ENCODE assay signal across 8 cellular contexts in the genomic region with DNA sequence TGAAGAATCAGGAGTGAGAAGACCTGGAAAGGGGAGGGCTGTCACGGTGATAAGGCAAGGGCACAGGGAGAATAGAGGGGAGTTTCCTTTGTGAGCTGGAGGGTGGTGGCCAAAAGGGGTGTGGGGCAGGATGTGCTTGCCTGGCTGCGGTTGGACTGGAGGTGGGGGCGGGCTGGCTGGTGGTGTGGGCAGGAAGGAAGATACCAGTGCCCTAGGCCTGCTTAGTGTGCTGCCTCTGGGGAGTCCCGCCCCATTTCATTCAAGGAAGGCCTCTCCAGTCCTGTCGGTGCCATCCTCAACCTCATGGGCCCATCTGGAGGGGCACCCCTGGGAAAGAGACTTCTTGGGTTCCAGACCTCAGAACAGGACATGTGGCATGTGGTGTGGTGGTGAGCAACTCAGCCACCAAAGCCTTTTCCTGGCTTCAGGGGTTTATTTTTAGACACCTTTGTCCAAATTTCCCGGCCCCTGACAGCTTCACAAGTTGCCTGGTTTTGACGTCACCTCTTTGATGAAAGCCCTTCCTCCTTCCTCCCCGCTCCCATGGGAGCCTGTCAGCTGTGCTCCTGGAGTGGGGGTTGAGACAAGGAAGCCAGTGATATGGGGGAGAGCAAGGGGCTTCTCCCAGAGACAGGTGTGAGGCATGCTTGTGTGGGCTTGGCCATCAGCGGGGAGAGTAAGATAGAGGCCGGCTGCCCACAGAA. TPM values are rescaled to one million over a fixed set of nuclear protein-coding genes. Genes with fewer than 3 reads are reported as not detected.
DNase-seq lines count a peak whose midpoint lies in the region; ATAC-seq and TF ChIP-seq lines count a peak whose summit lies in the region.

No MANE protein-coding gene starts in this region.

- no peaks in the 10 kb centered on the region for H3K79me2 ChIP-seq in PC-3 (ENCODE audit: low read length)

- H3K27me3 ChIP-seq in PC-3 (ENCODE audit: low read length), result no peaks in the 10 kb centered on the region
- H3K27me3 ChIP-seq in right atrium auricular region, result no peaks in the 10 kb centered on the region
- no peaks in the 10 kb centered on the region for H3K27me3 ChIP-seq in HAP-1 (ENCODE audit: low read depth)

- no peak overlapping the region for H3K4me2 ChIP-seq in PC-3 (ENCODE audit: low read length)

- no peaks in the 10 kb centered on the region for H4K20me1 ChIP-seq in PC-3 (ENCODE audit: low read length)

- H3K4me3 ChIP-seq in PC-3 (ENCODE audit: low read length) (no peak overlapping the region), right atrium auricular region (no peak overlapping the region), HAP-1 (no peak overlapping the region)

- peaks cover 26% of the 10 kb centered on the region for H3K4me1 ChIP-seq in PC-3 (ENCODE audit: insufficient read depth, low read length)
- H3K4me1 ChIP-seq in right atrium auricular region, result peaks cover 0 to 81% of the 10 kb centered on the region in 2 donors
- H3K4me1 ChIP-seq in HAP-1, result no peaks in the 10 kb centered on the region

- no peaks in the 10 kb centered on the region for H3F3A ChIP-seq in PC-3 (ENCODE audit: low read length, unreplicated experiment)

- intact Hi-C loops in PC-3 (cut with micrococcal nuclease), result no loop called here

- in situ Hi-C loops in HAP-1 (cut with MboI; ENCODE audit: low sequenced_read_pairs), result no loop called here

- H3K9ac ChIP-seq in PC-3 (ENCODE audit: low read length), result no peak overlapping the region

- no peak overlapping the region for H2AFZ ChIP-seq in PC-3 (ENCODE audit: low read length)

- CTCF ChIA-PET in PC-3 (lab: Charles Lee), result interaction anchor here (0.6 kb wide), 2 partner anchors 456 to 726 kb away, joined by 8 to 10 read pairs; no protein-coding TSS in a partner anchor

- DNase-seq in A172 (ENCODE audit: low spot score) (peak; percentile 91), PC-3 (peak; percentile 48), right atrium auricular region (ENCODE audit: low spot score) (no peak), HAP-1 (ENCODE audit: low spot score in 2 of 2) (no peak)
- DNase-seq in activated effector memory CD4-positive, alpha-beta T cell treated with anti-CD3 and anti-CD28 coated beads, Interleukin-2, amount 50 U/mL, for 16 hours, result peak; percentile 93
- peak; percentile 59 to 76 for DNase-seq in stimulated activated CD4-positive, alpha-beta T cell treated with anti-CD3 and anti-CD28 coated beads, Interleukin-4, amount 100 ng/mL, for 48 hours (ENCODE audit: low read depth in 2 of 2)

- H3K9me2 ChIP-seq in PC-3 (replicated peaks; ENCODE audit: low read length), result no peaks in the 10 kb centered on the region

- TF ChIP-seq CTCF in PC-3 (conservative IDR thresholded peaks at IDR 0.05; ENCODE audit: low read depth, low read length) (no peak), right atrium auricular region (IDR thresholded peaks at IDR 0.05) (no peak)

- H3K9me3 ChIP-seq in PC-3 (ENCODE audit: low read length) (no peaks in the 10 kb centered on the region), right atrium auricular region (no peaks in the 10 kb centered on the region), HAP-1 (no peaks in the 10 kb centered on the region)

- POLR2A ChIA-PET in PC-3 (lab: Charles Lee; ENCODE audit: unreplicated experiment), result no interaction called here

- H3K36me3 ChIP-seq in PC-3 (ENCODE audit: low read depth, low read length), result peaks cover 16% of the 10 kb centered on the region; the same call in 1 of the 2 replicates
- H3K36me3 ChIP-seq in right atrium auricular region, result peaks cover 13% of the 10 kb centered on the region
- H3K36me3 ChIP-seq in HAP-1 (replicated peaks), result peaks cover 23% of the 10 kb centered on the region

- peak overlapping the region; percentile 17; the same call in 1 of the 2 replicates for H3K27ac ChIP-seq in PC-3 (ENCODE audit: low read length)
- H3K27ac ChIP-seq in right atrium auricular region, result peak overlapping the region; percentile 78 to 84

- ATAC-seq in GM21737 (IDR thresholded peaks at IDR 0.05; ENCODE audit: unreplicated experiment) (peak; percentile 51), PC-3 (peak; percentile 53), HG03139 (IDR thresholded peaks at IDR 0.05; ENCODE audit: unreplicated experiment) (no peak)

- BruUV-seq in PC-3 (replicated peaks; lab: Mats Ljungman, UMichigan), result no TSS peak

RNA-seq across cellular contexts. Expression of gene TEX264, which starts 15.6 kb away (rescaled TPM):
- total RNA-seq in A172 (2014; rRNA removed; shearing (Covaris generic)), result 65.4 and 75.5 TPM in 2 replicates
- 85.5 and 88.1 TPM in 2 replicates for total RNA-seq in PC-3 (2014; rRNA removed)
- total RNA-seq in right atrium auricular region, result 10 to 100 TPM; 55.9 to 62.3 TPM

RNA-seq across cellular contexts. Expression of gene GRM2, which starts 20.2 kb away (rescaled TPM):
- not detected in 2 replicates for total RNA-seq in A172 (2014; rRNA removed; shearing (Covaris generic))
- total RNA-seq in PC-3 (2014; rRNA removed) (0.07 and 0.17 TPM in 2 replicates), right atrium auricular region (under 1 TPM; 0.16 to 0.19 TPM)

Comparison
In these comparisons a context has a peak if more than half of its experiments do, and no peak if none do; other contexts are left out.
1. DNase-seq: peak in A172 (single experiment), PC-3 (single experiment), activated effector memory CD4-positive, alpha-beta T cell treated with anti-CD3 and anti-CD28 coated beads, Interleukin-2, amount 50 U/mL, for 16 hours (single experiment) and stimulated activated CD4-positive, alpha-beta T cell treated with anti-CD3 and anti-CD28 coated beads, Interleukin-4, amount 100 ng/mL, for 48 hours (2 of 2); none in right atrium auricular region (single experiment) and HAP-1 (0 of 2).